ENCODE assay signal across 8 cellular contexts in the genomic region with DNA sequence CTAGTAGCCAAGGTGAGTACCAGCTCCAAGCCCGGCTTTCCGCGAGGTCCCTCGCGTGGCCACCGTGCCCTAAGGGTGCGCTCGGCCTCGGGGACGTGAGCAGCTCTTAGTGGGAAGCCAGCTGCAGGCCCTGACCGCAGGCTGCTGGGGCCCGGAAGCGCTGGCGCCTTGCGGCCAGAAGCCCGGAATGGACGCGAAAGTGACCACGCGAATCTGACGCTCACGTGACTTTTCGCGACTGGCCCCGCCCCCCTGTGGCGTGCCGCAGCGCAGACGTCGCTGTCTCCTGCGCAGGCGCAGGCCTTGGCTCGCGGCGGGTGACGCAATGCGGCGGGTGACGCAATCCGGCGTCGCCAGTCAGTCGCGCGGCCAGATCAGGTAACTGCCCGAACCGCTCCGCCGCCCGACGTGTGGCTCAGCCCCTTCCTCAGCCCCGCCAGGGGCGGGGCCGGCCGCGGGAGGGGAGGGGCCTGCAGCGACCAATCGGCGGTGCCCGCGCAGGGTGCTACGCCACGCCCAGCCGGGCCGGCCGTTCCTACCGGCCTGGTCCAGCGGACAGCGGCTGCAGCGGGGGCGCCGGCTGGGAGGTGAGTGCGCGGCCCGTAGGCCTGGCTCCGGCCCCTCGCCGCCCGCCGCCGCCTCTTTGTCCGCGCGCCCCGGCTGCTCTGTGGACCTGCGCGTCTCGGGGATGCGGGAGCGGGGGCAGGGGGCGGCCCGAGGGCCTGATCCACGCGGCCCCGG. TPM values are rescaled to one million over a fixed set of nuclear protein-coding genes. Genes with fewer than 3 reads are reported as not detected.
DNase-seq lines count a peak whose midpoint lies in the region; ATAC-seq and TF ChIP-seq lines count a peak whose summit lies in the region.

A gene (plus strand): TSS at position 532 of the 741 bp plus-strand sequence. CDS start 2,202 bp downstream, outside the sequence.

- H3K27me3 ChIP-seq in OCI-LY3 (ENCODE audit: low read depth, low read length), result no peaks in the 10 kb centered on the region

- H3K9me3 ChIP-seq in OCI-LY3 (ENCODE audit: insufficient read depth, low read length), result no peaks in the 10 kb centered on the region

- peak within 1 kb of the TSS; percentile 92 for H3K4me2 ChIP-seq in OCI-LY3 (ENCODE audit: low read length)

- peak within 1 kb of the TSS; percentile 90 for H3K9ac ChIP-seq in OCI-LY3 (ENCODE audit: low read length)

- H3K79me2 ChIP-seq in OCI-LY3 (ENCODE audit: low read length), result peaks cover 48% of the 10 kb centered on the region

- H3K4me3 ChIP-seq in OCI-LY3 (ENCODE audit: low read length), result peak within 1 kb of the TSS; percentile 94

- peaks cover 28% of the 10 kb centered on the region for H4K20me1 ChIP-seq in OCI-LY3 (ENCODE audit: insufficient read depth, low read length)

- H3K27ac ChIP-seq in OCI-LY3 (ENCODE audit: low read length), result peak within 1 kb of the TSS; percentile 67

- peak within 1 kb of the TSS; percentile 44; the same call in 1 of the 2 replicates for H2AFZ ChIP-seq in OCI-LY3 (ENCODE audit: low read depth, low read length)

- H3K36me3 Mint-ChIP-seq in endothelial cell (ENCODE audit: low read depth, unreplicated experiment), result peaks cover 23% of the 10 kb centered on the region

- H3K27me3 Mint-ChIP-seq in endothelial cell (ENCODE audit: unreplicated experiment), result peaks cover 11% of the 10 kb centered on the region

- H3K4me3 Mint-ChIP-seq in endothelial cell (ENCODE audit: unreplicated experiment), result peak within 1 kb of the TSS; percentile 93

- H3K36me3 ChIP-seq in OCI-LY3 (replicated peaks; ENCODE audit: low read depth, low read length), result peaks cover 20% of the 10 kb centered on the region

- peak; percentile 99 for DNase-seq in DMS 273 (lab: John Stamatoyannopoulos, UW; ENCODE audit: unreplicated experiment)
- peak; percentile 98 for DNase-seq in HuH-7.5 (ENCODE audit: low spot score)
- peak; percentile 100 for DNase-seq in activated CD8-positive, alpha-beta memory T cell treated with anti-CD3 and anti-CD28 coated beads, Interleukin-2, amount 50 U/mL, for 48 hours
- DNase-seq in endothelial cell (ENCODE audit: low spot score), result peak; percentile 99
- DNase-seq in midbrain (lab: John Stamatoyannopoulos, UW), result peak; percentile 98
- DNase-seq in stimulated activated CD8-positive, alpha-beta memory T cell treated with anti-CD3 and anti-CD28 coated beads, Interleukin-15, amount 100 ng/mL, for 48 hours (ENCODE audit: low read depth in 2 of 2), result peak; percentile 98

- peak within 1 kb of the TSS; percentile 98 for H3K27ac Mint-ChIP-seq in endothelial cell (ENCODE audit: unreplicated experiment)

- peaks cover 18% of the 10 kb centered on the region for H3K4me1 Mint-ChIP-seq in endothelial cell (ENCODE audit: unreplicated experiment)

- peaks cover 47% of the 10 kb centered on the region for H3K4me1 ChIP-seq in OCI-LY3 (ENCODE audit: low read length)

- H3K9me3 Mint-ChIP-seq in endothelial cell (ENCODE audit: unreplicated experiment), result no peaks in the 10 kb centered on the region

- ATAC-seq in GM21528 (IDR thresholded peaks at IDR 0.05; ENCODE audit: low FRiP score, unreplicated experiment), result peak; percentile 68

- TF ChIP-seq CTCF in OCI-LY3 (IDR thresholded peaks at IDR 0.05; ENCODE audit: low read depth, low read length) (no peak), endothelial cell (IDR thresholded peaks at IDR 0.05; ENCODE audit: unreplicated experiment) (no peak)

RNA-seq across cellular contexts. Expression of the gene that starts here (rescaled TPM):
- total RNA-seq in endothelial cell (ENCODE audit: unreplicated experiment), result 9.6 TPM

Comparison
In these comparisons a context has a peak if more than half of its experiments do, and no peak if none do; other contexts are left out.
1. Peak in every context shown above with its lines: DNase-seq, ATAC-seq, H3K4me3 ChIP-seq and H3K27ac ChIP-seq.